Comparison of ENCODE assay signal across 20 cellular contexts in genomic region chr9:135023389-135023788, GRCh38.
A peak's percentile ranks its signal among the peaks of the same experiment; 100 is the strongest.
DNase-seq lines count a peak whose midpoint lies in the region; ATAC-seq and TF ChIP-seq lines count a peak whose summit lies in the region.
"Had no signal": no experiment of that assay in that cellular context is flagged by ENCODE, and none has a peak within 500 bp of the region (broad histone marks: within the 10 kb centered on the region; RNA-seq: fewer than 3 reads in every experiment).

No MANE protein-coding gene starts in this region.

- no peaks in the 10 kb centered on the region for H3K9me2 ChIP-seq in hepatocyte (replicated peaks; ENCODE audit: insufficient read depth)

- H3K4me2 ChIP-seq in hepatocyte = no peak overlapping the region
- H3K4me2 ChIP-seq: GM23338 had no signal

- no peaks in the 10 kb centered on the region for H3K27me3 ChIP-seq in adrenal gland
- no peaks in the 10 kb centered on the region for H3K27me3 ChIP-seq in hepatocyte
- no peaks in the 10 kb centered on the region for H3K27me3 ChIP-seq in upper lobe of right lung
- H3K27me3 ChIP-seq: sigmoid colon had no signal

- 32 to 53% (median 36%) methylated on average over 2 to 5 of the region's 5 CpGs for whole genome bisulfite sequencing in adrenal gland, 4 donors
- 38% methylated on average over 5 of the region's 5 CpGs for WGBS in hepatocyte (ENCODE audit: low lambda C conversion rate, missing lambda C conversion rate)

- no peak for ATAC-seq in Right ventricle myocardium inferior
- ATAC-seq in Right ventricle myocardium superior (ENCODE audit: poor library complexity) = no peak
- ATAC-seq in upper lobe of right lung = peak; percentile 58
- ATAC-seq: activated T-cell treated with anti-CD3 and anti-CD28 coated beads, Interleukin-2, amount 50 U/mL, for 4 hours; GM23338; stimulated activated naive B cell treated with anti-CD40 and anti-IgM and Interleukin-4, amounts not matched to agents 10 μg/mL and 1 μg/mL and 100 μg/mL, for 72 hours had no signal

- H3K79me2 ChIP-seq in hepatocyte = no peaks in the 10 kb centered on the region

- no peak for TF ChIP-seq POLR2A in adrenal gland (IDR thresholded peaks at IDR 0.05)

- H3K4me3 ChIP-seq in adrenal gland (no peak overlapping the region), hepatocyte (no peak overlapping the region), upper lobe of right lung (no peak overlapping the region)
- H3K4me3 ChIP-seq: GM23338, sigmoid colon had no signal

- H3K36me3 ChIP-seq in adrenal gland (replicated peaks in 1 of 2) = no peaks in the 10 kb centered on the region
- H3K36me3 ChIP-seq in hepatocyte (replicated peaks; ENCODE audit: insufficient read depth, low read depth) = no peaks in the 10 kb centered on the region
- H3K36me3 ChIP-seq in upper lobe of right lung = no peaks in the 10 kb centered on the region
- H3K36me3 ChIP-seq: sigmoid colon had no signal

- H3K4me1 ChIP-seq in adrenal gland (replicated peaks in 1 of 2) (no peaks in the 10 kb centered on the region), hepatocyte (ENCODE audit: insufficient read depth) (no peaks in the 10 kb centered on the region), upper lobe of right lung (no peaks in the 10 kb centered on the region)
- H3K4me1 ChIP-seq: Caco-2, sigmoid colon had no signal

- H3K9me3 ChIP-seq in adrenal gland (replicated peaks in 1 of 3) = no peaks in the 10 kb centered on the region
- H3K9me3 ChIP-seq in hepatocyte (ENCODE audit: low read depth) = no peaks in the 10 kb centered on the region
- no peaks in the 10 kb centered on the region for H3K9me3 ChIP-seq in upper lobe of right lung
- H3K9me3 ChIP-seq: sigmoid colon had no signal

- no peaks in the 10 kb centered on the region for H4K20me1 ChIP-seq in hepatocyte (ENCODE audit: insufficient read depth, poor library complexity, severe bottlenecking)

- intact Hi-C loops in Right ventricle myocardium inferior (cut with DNase I) = no loop called here
- intact Hi-C loops in Right ventricle myocardium superior (cut with DNase I) = no loop called here
- intact Hi-C loops in adrenal gland (cut with DNase I) = no loop called here
- intact Hi-C loops in upper lobe of right lung (cut with DNase I) = no loop called here

- in situ Hi-C loops in KBM-7 (cut with MboI; ENCODE audit: low pct_unique_long_range_greater_than_20kb, low sequenced_read_pairs) = no loop called here

- H3K27ac ChIP-seq in adrenal gland (no peak overlapping the region), hepatocyte (no peak overlapping the region), upper lobe of right lung (no peak overlapping the region)
- H3K27ac ChIP-seq: HL-60, sigmoid colon had no signal

- TF ChIP-seq CTCF in adrenal gland (IDR thresholded peaks at IDR 0.05) = no peak
- no peak for TF ChIP-seq CTCF in hepatocyte (IDR thresholded peaks at IDR 0.05; ENCODE audit: poor library complexity)
- no peak for TF ChIP-seq CTCF in upper lobe of right lung (IDR thresholded peaks at IDR 0.05)

- DNase-seq in Right ventricle myocardium inferior (ENCODE audit: missing footprints) (peak; percentile 35), Right ventricle myocardium superior (no peak), adrenal gland (peak in 6 of 7 donors; percentile 22 to 56 (median 36)), hepatocyte (ENCODE audit: low spot score) (peak; percentile 50), upper lobe of right lung (peak; percentile 67), globus pallidus (ENCODE audit: low spot score) (no peak), COR-L47 (lab: John Stamatoyannopoulos, UW) (no peak), KBM-7 (no peak)
- DNase-seq: activated CD4-positive, alpha-beta T cell treated with anti-CD3 and anti-CD28 coated beads, Interleukin-2, amount 10 ng/mL, durations not matched to agents 24 days and 14 days; activated T-cell treated with anti-CD3 and anti-CD28 coated beads, Interleukin-2, amount 50 U/mL, for 4 hours; cortex of kidney; Karpas-422; NCI-H187; NCI-H526; sigmoid colon; stimulated activated naive B cell treated with anti-CD40 and anti-IgM and Interleukin-4, amounts not matched to agents 10 μg/mL and 1 μg/mL and 100 μg/mL, for 72 hours; T1000 had no signal

- H2AFZ ChIP-seq in hepatocyte = no peak overlapping the region
- H2AFZ ChIP-seq: GM23338 had no signal

Comparison
In these comparisons a context has a peak if more than half of its experiments do, and no peak if none do; other contexts are left out.
1. DNase-seq: peak in Right ventricle myocardium inferior (single experiment), adrenal gland (6 of 7), hepatocyte (single experiment) and upper lobe of right lung (single experiment); none in Right ventricle myocardium superior (single experiment), globus pallidus (single experiment), COR-L47 (single experiment) and KBM-7 (single experiment).